In the genomic region with DNA sequence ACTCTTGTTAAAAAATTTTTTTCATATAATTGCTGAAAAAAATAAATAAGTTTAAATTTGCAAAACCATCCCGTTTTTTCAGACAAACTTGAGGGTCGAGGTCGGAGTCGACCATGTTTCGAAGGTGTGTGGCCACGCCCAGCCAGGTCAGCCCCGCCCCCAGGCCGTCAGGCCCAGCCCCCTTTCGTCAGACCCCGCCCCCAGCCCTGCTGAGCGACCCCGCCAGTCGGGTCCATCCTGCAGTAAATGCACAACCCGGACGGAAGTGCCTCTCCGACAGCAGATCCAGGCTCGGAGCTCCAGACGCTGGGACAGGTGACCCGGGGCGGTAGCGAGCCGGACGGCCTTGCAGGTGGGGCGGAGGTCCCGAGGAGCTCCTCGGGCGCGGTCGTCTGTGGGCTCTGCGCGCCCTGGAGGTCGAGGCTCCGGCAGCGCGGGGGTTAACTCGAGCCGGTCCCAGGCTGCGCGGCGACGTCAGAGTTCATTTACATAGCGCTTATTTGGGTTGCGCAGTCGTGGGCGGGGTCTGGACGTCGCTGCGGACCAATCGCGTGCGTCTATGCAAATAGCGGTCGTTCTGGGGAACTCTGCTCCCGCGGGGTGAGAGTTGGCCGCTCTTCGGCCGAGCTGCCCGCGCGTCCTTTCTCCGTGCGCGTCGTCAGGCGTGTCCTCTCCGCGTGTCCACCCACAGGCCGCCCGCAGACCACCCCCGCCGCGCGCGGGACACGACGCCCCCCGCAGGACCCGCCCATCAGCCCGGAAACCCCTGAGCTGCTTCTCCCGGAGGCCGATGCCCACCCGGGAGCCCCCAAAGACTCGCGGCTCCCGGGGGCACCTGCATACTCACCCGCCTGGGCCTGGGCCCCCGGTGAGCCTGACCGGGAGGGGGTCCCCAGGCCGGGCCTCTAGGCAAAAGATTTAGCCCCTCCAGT, we compare ENCODE assay signal across 1 cellular context.
TF ChIP-seq lines count a peak whose summit lies in the region.

A gene with protein sequence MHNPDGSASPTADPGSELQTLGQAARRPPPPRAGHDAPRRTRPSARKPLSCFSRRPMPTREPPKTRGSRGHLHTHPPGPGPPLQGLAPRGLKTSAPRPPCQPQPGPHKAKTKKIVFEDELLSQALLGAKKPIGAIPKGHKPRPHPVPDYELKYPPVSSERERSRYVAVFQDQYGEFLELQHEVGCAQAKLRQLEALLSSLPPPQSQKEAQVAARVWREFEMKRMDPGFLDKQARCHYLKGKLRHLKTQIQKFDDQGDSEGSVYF (plus strand): TSS at position 225 of the 932 bp plus-strand sequence. CDS start 22 bp downstream, at position 247.

TF ChIP-seq in HepG2, 621 proteins besides CTCF, POLR2A, EP300 and RAD21 (continued from another document and continues in another):
- TF ChIP-seq, protein P1, sequence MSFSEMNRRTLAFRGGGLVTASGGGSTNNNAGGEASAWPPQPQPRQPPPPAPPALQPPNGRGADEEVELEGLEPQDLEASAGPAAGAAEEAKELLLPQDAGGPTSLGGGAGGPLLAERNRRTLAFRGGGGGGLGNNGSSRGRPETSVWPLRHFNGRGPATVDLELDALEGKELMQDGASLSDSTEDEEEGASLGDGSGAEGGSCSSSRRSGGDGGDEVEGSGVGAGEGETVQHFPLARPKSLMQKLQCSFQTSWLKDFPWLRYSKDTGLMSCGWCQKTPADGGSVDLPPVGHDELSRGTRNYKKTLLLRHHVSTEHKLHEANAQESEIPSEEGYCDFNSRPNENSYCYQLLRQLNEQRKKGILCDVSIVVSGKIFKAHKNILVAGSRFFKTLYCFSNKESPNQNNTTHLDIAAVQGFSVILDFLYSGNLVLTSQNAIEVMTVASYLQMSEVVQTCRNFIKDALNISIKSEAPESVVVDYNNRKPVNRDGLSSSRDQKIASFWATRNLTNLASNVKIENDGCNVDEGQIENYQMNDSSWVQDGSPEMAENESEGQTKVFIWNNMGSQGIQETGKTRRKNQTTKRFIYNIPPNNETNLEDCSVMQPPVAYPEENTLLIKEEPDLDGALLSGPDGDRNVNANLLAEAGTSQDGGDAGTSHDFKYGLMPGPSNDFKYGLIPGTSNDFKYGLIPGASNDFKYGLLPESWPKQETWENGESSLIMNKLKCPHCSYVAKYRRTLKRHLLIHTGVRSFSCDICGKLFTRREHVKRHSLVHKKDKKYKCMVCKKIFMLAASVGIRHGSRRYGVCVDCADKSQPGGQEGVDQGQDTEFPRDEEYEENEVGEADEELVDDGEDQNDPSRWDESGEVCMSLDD (CRISPR knock-in tag; IDR thresholded peaks at IDR 0.05; ENCODE audit: borderline replicate concordance) = peak; percentile 51; the same call in 1 of the 2 replicates
- no peak for TF ChIP-seq EED (CRISPR knock-in tag; IDR thresholded peaks at IDR 0.05)
- TF ChIP-seq FOXO1 (CRISPR knock-in tag; IDR thresholded peaks at IDR 0.05) = 0 out of 2 replicates have a peak, but pooled peaks have one; percentile 43
- TF ChIP-seq ZNF331 (CRISPR knock-in tag; IDR thresholded peaks at IDR 0.05) = no peak
- TF ChIP-seq MIER2 (CRISPR knock-in tag; IDR thresholded peaks at IDR 0.05) = no peak
- TF ChIP-seq, protein P2, sequence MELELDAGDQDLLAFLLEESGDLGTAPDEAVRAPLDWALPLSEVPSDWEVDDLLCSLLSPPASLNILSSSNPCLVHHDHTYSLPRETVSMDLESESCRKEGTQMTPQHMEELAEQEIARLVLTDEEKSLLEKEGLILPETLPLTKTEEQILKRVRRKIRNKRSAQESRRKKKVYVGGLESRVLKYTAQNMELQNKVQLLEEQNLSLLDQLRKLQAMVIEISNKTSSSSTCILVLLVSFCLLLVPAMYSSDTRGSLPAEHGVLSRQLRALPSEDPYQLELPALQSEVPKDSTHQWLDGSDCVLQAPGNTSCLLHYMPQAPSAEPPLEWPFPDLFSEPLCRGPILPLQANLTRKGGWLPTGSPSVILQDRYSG (CRISPR knock-in tag; IDR thresholded peaks at IDR 0.05) = no peak; the same call in 1 of the 2 replicates
- TF ChIP-seq ZNF431 (CRISPR knock-in tag; IDR thresholded peaks at IDR 0.05; ENCODE audit: borderline replicate concordance, low read depth) = peak; percentile 92
- no peak for TF ChIP-seq ZNF264 (CRISPR knock-in tag; IDR thresholded peaks at IDR 0.05)
- TF ChIP-seq, protein P3, sequence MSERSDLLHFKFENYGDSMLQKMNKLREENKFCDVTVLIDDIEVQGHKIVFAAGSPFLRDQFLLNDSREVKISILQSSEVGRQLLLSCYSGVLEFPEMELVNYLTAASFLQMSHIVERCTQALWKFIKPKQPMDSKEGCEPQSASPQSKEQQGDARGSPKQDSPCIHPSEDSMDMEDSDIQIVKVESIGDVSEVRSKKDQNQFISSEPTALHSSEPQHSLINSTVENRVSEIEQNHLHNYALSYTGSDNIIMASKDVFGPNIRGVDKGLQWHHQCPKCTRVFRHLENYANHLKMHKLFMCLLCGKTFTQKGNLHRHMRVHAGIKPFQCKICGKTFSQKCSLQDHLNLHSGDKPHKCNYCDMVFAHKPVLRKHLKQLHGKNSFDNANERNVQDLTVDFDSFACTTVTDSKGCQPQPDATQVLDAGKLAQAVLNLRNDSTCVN (CRISPR knock-in tag; IDR thresholded peaks at IDR 0.05; ENCODE audit: borderline replicate concordance) = peak; percentile 31; the same call in 1 of the 2 replicates
- TF ChIP-seq ZNF124 (CRISPR knock-in tag; IDR thresholded peaks at IDR 0.05) = no peak
- TF ChIP-seq, protein P4, sequence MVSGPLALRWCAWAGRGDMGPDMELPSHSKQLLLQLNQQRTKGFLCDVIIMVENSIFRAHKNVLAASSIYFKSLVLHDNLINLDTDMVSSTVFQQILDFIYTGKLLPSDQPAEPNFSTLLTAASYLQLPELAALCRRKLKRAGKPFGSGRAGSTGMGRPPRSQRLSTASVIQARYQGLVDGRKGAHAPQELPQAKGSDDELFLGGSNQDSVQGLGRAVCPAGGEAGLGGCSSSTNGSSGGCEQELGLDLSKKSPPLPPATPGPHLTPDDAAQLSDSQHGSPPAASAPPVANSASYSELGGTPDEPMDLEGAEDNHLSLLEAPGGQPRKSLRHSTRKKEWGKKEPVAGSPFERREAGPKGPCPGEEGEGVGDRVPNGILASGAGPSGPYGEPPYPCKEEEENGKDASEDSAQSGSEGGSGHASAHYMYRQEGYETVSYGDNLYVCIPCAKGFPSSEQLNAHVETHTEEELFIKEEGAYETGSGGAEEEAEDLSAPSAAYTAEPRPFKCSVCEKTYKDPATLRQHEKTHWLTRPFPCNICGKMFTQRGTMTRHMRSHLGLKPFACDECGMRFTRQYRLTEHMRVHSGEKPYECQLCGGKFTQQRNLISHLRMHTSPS (CRISPR knock-in tag; IDR thresholded peaks at IDR 0.05; ENCODE audit: low read depth) = peak; percentile 52
- peak; percentile 80 for TF ChIP-seq HOXA3 (CRISPR knock-in tag; IDR thresholded peaks at IDR 0.05)
- TF ChIP-seq ZNF562 (CRISPR knock-in tag; IDR thresholded peaks at IDR 0.05; ENCODE audit: borderline replicate concordance) = no peak
- TF ChIP-seq, protein P5, sequence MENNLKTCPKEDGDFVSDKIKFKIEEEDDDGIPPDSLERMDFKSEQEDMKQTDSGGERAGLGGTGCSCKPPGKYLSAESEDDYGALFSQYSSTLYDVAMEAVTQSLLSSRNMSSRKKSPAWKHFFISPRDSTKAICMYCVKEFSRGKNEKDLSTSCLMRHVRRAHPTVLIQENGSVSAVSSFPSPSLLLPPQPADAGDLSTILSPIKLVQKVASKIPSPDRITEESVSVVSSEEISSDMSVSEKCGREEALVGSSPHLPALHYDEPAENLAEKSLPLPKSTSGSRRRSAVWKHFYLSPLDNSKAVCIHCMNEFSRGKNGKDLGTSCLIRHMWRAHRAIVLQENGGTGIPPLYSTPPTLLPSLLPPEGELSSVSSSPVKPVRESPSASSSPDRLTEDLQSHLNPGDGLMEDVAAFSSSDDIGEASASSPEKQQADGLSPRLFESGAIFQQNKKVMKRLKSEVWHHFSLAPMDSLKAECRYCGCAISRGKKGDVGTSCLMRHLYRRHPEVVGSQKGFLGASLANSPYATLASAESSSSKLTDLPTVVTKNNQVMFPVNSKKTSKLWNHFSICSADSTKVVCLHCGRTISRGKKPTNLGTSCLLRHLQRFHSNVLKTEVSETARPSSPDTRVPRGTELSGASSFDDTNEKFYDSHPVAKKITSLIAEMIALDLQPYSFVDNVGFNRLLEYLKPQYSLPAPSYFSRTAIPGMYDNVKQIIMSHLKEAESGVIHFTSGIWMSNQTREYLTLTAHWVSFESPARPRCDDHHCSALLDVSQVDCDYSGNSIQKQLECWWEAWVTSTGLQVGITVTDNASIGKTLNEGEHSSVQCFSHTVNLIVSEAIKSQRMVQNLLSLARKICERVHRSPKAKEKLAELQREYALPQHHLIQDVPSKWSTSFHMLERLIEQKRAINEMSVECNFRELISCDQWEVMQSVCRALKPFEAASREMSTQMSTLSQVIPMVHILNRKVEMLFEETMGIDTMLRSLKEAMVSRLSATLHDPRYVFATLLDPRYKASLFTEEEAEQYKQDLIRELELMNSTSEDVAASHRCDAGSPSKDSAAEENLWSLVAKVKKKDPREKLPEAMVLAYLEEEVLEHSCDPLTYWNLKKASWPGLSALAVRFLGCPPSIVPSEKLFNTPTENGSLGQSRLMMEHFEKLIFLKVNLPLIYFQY (CRISPR knock-in tag; IDR thresholded peaks at IDR 0.05; ENCODE audit: borderline replicate concordance) = peak; percentile 65
- TF ChIP-seq REPIN1 (CRISPR knock-in tag; IDR thresholded peaks at IDR 0.05; ENCODE audit: borderline replicate concordance, low read depth) = no peak
- TF ChIP-seq, protein P6, sequence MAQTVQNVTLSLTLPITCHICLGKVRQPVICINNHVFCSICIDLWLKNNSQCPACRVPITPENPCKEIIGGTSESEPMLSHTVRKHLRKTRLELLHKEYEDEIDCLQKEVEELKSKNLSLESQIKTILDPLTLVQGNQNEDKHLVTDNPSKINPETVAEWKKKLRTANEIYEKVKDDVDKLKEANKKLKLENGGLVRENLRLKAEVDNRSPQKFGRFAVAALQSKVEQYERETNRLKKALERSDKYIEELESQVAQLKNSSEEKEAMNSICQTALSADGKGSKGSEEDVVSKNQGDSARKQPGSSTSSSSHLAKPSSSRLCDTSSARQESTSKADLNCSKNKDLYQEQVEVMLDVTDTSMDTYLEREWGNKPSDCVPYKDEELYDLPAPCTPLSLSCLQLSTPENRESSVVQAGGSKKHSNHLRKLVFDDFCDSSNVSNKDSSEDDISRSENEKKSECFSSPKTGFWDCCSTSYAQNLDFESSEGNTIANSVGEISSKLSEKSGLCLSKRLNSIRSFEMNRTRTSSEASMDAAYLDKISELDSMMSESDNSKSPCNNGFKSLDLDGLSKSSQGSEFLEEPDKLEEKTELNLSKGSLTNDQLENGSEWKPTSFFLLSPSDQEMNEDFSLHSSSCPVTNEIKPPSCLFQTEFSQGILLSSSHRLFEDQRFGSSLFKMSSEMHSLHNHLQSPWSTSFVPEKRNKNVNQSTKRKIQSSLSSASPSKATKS (CRISPR knock-in tag; IDR thresholded peaks at IDR 0.05) = no peak
- no peak for TF ChIP-seq HNRNPH1 (optimal IDR thresholded peaks at IDR 0.05; ENCODE audit: low read depth, low read length)
- peak; percentile 54; the same call in 1 of the 2 replicates for TF ChIP-seq HIVEP1 (CRISPR knock-in tag; IDR thresholded peaks at IDR 0.05)
- TF ChIP-seq ZNF121 (CRISPR knock-in tag; IDR thresholded peaks at IDR 0.05) = 0 out of 2 replicates have a peak, but pooled peaks have one; percentile 24
- no peak for TF ChIP-seq PTBP1 (IDR thresholded peaks at IDR 0.05; ENCODE audit: low read depth, low read length, poor library complexity, severe bottlenecking)
- TF ChIP-seq XRCC5 (optimal IDR thresholded peaks at IDR 0.05; ENCODE audit: low read length) = no peak
- TF ChIP-seq, protein P7, sequence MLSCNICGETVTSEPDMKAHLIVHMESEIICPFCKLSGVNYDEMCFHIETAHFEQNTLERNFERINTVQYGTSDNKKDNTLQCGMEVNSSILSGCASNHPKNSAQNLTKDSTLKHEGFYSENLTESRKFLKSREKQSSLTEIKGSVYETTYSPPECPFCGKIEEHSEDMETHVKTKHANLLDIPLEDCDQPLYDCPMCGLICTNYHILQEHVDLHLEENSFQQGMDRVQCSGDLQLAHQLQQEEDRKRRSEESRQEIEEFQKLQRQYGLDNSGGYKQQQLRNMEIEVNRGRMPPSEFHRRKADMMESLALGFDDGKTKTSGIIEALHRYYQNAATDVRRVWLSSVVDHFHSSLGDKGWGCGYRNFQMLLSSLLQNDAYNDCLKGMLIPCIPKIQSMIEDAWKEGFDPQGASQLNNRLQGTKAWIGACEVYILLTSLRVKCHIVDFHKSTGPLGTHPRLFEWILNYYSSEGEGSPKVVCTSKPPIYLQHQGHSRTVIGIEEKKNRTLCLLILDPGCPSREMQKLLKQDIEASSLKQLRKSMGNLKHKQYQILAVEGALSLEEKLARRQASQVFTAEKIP (CRISPR knock-in tag; IDR thresholded peaks at IDR 0.05; ENCODE audit: borderline replicate concordance) = no peak
- TF ChIP-seq, protein P8, sequence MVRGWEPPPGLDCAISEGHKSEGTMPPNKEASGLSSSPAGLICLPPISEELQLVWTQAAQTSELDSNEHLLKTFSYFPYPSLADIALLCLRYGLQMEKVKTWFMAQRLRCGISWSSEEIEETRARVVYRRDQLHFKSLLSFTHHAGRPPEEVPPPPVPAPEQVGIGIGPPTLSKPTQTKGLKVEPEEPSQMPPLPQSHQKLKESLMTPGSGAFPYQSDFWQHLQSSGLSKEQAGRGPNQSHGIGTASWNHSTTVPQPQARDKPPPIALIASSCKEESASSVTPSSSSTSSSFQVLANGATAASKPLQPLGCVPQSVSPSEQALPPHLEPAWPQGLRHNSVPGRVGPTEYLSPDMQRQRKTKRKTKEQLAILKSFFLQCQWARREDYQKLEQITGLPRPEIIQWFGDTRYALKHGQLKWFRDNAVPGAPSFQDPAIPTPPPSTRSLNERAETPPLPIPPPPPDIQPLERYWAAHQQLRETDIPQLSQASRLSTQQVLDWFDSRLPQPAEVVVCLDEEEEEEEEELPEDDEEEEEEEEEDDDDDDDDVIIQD (CRISPR knock-in tag; IDR thresholded peaks at IDR 0.05; ENCODE audit: low read depth) = no peak
- TF ChIP-seq DNMT3B (CRISPR knock-in tag; conservative IDR thresholded peaks at IDR 0.05) = no peak
